Comparison of ENCODE assay signal across 8 cellular contexts in the genomic region with DNA sequence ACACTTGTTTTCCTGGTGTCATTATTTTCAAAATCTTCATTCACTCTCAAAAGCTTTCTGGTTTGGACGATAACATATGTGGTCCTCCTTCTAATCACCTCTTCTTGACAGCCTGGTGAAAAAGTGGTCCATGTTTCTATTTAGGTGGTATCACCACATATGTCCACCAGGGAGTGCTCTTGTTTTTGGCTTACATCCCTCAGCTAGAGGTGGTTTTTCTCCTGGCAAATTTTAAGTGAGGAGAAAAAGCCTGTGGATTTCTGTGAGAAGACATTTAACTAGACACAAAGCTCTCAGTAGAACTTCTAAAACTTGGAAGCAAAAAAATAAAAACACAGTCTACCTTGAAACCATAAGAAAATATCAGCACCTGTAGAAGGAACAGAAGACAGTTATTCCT. TPM values are rescaled to one million over a fixed set of nuclear protein-coding genes. Genes with fewer than 3 reads are reported as not detected.
DNase-seq lines count a peak whose midpoint lies in the region; ATAC-seq and TF ChIP-seq lines count a peak whose summit lies in the region.

No MANE protein-coding gene starts in this region.

- no peaks in the 10 kb centered on the region for H4K20me1 ChIP-seq in MM.1S (ENCODE audit: insufficient read depth, low read length)

- no peak overlapping the region for H3K9ac ChIP-seq in MM.1S (ENCODE audit: low read length)

- H3K27me3 Mint-ChIP-seq in activated CD4-positive, alpha-beta memory T cell treated with anti-CD3 and anti-CD28 coated beads, Interleukin-2, amount 10 ng/mL, durations not matched to agents 7 days and 5 days: no peaks in the 10 kb centered on the region

- H3K9me2 ChIP-seq in MM.1S (replicated peaks; ENCODE audit: insufficient read depth, low read length): no peaks in the 10 kb centered on the region

- H3K36me3 ChIP-seq in MM.1S (replicated peaks; ENCODE audit: insufficient read depth, low read length) (no peaks in the 10 kb centered on the region), lower lobe of right lung (no peaks in the 10 kb centered on the region)

- H3K4me1 Mint-ChIP-seq in activated CD4-positive, alpha-beta memory T cell treated with anti-CD3 and anti-CD28 coated beads, Interleukin-2, amount 10 ng/mL, durations not matched to agents 7 days and 5 days: no peaks in the 10 kb centered on the region

- H3K9me3 Mint-ChIP-seq in activated CD4-positive, alpha-beta memory T cell treated with anti-CD3 and anti-CD28 coated beads, Interleukin-2, amount 10 ng/mL, durations not matched to agents 7 days and 5 days: no peaks in the 10 kb centered on the region

- no peaks in the 10 kb centered on the region for H3K36me3 Mint-ChIP-seq in activated CD4-positive, alpha-beta memory T cell treated with anti-CD3 and anti-CD28 coated beads, Interleukin-2, amount 10 ng/mL, durations not matched to agents 7 days and 5 days (ENCODE audit: low read depth)

- no peaks in the 10 kb centered on the region for H3F3A ChIP-seq in MM.1S (ENCODE audit: insufficient read depth, low read length)

- intact Hi-C loops in lower lobe of right lung (cut with DNase I): loop anchor here (10.0 kb wide), 1 partner anchor 625 kb away; no protein-coding TSS in a partner anchor

- no peak overlapping the region for H3K27ac Mint-ChIP-seq in activated CD4-positive, alpha-beta memory T cell treated with anti-CD3 and anti-CD28 coated beads, Interleukin-2, amount 10 ng/mL, durations not matched to agents 7 days and 5 days

- no peak overlapping the region for H3K27ac ChIP-seq in MM.1S (ENCODE audit: low read length)
- no peak overlapping the region for H3K27ac ChIP-seq in lower lobe of right lung

- H3K4me3 Mint-ChIP-seq in activated CD4-positive, alpha-beta memory T cell treated with anti-CD3 and anti-CD28 coated beads, Interleukin-2, amount 10 ng/mL, durations not matched to agents 7 days and 5 days: no peak overlapping the region

- H3K9me3 ChIP-seq in MM.1S (replicated peaks; ENCODE audit: insufficient read depth, low read length): no peaks in the 10 kb centered on the region
- H3K9me3 ChIP-seq in lower lobe of right lung: no peaks in the 10 kb centered on the region

- TF ChIP-seq CTCF in MM.1S (IDR thresholded peaks at IDR 0.05; ENCODE audit: low read length): peak; percentile 56
- peak; percentile 41 for TF ChIP-seq CTCF in lower lobe of right lung (IDR thresholded peaks at IDR 0.05)

- no peak overlapping the region for H3K4me2 ChIP-seq in MM.1S (ENCODE audit: low read depth, low read length)

- no peak for ATAC-seq in lower lobe of right lung
- ATAC-seq in GM19463 (IDR thresholded peaks at IDR 0.05; ENCODE audit: unreplicated experiment): no peak

- CTCF ChIA-PET in activated CD4-positive, alpha-beta memory T cell treated with anti-CD3 and anti-CD28 coated beads, Interleukin-2, amount 10 ng/mL, durations not matched to agents 7 days and 5 days (lab: Charles Lee): interaction anchor here (1.1 kb wide), 1 partner anchor 37 kb away, joined by 3 read pairs; no protein-coding TSS in a partner anchor

- no peak overlapping the region for H2AFZ ChIP-seq in MM.1S (ENCODE audit: low read length)

- peak; percentile 18 for DNase-seq in DMS153 treated with DMSO at 0.1 percent for 48 hours (lab: John Stamatoyannopoulos, UW; ENCODE audit: unreplicated experiment)
- no peak for DNase-seq in DMS153 (lab: John Stamatoyannopoulos, UW)
- peak; percentile 25 for DNase-seq in MM.1S
- peak; percentile 1 for DNase-seq in amniotic stem cell (lab: John Stamatoyannopoulos, UW)
- DNase-seq in lower lobe of right lung: no peak
- DNase-seq in NCI-H1048 (lab: John Stamatoyannopoulos, UW): no peak
- DNase-seq in activated CD4-positive, alpha-beta memory T cell treated with anti-CD3 and anti-CD28 coated beads, Interleukin-2, amount 10 ng/mL, durations not matched to agents 7 days and 5 days: no peak

- POLR2A ChIA-PET in activated CD4-positive, alpha-beta memory T cell treated with anti-CD3 and anti-CD28 coated beads, Interleukin-2, amount 10 ng/mL, durations not matched to agents 7 days and 5 days (lab: Charles Lee): no interaction called here

- no peak overlapping the region for H3K4me3 ChIP-seq in MM.1S (ENCODE audit: low read length)
- H3K4me3 ChIP-seq in lower lobe of right lung: no peak overlapping the region

- no peaks in the 10 kb centered on the region for H3K79me2 ChIP-seq in MM.1S (ENCODE audit: low read length)

- H3K27me3 ChIP-seq in MM.1S (replicated peaks; ENCODE audit: insufficient read depth, low read length) (no peaks in the 10 kb centered on the region), lower lobe of right lung (ENCODE audit: low read depth) (no peaks in the 10 kb centered on the region)

- H3K4me1 ChIP-seq in MM.1S (ENCODE audit: low read length) (no peaks in the 10 kb centered on the region), lower lobe of right lung (no peaks in the 10 kb centered on the region)

RNA-seq across cellular contexts. Expression of a gene that starts 58.0 kb away (rescaled TPM):
- 0.15 TPM for total RNA-seq in lower lobe of right lung
- total RNA-seq in activated CD4-positive, alpha-beta memory T cell treated with anti-CD3 and anti-CD28 coated beads, Interleukin-2, amount 10 ng/mL, durations not matched to agents 7 days and 5 days: not detected

Comparison
In these comparisons a context has a peak if more than half of its experiments do, and no peak if none do; other contexts are left out.
1. DNase-seq: peak in DMS153 treated with DMSO at 0.1 percent for 48 hours (single experiment), MM.1S (single experiment) and amniotic stem cell (single experiment); none in DMS153 (single experiment), lower lobe of right lung (single experiment), NCI-H1048 (single experiment) and activated CD4-positive, alpha-beta memory T cell treated with anti-CD3 and anti-CD28 coated beads, Interleukin-2, amount 10 ng/mL, durations not matched to agents 7 days and 5 days (single experiment).